Comparison of ENCODE assay signal across 15 cellular contexts in the genomic region with DNA sequence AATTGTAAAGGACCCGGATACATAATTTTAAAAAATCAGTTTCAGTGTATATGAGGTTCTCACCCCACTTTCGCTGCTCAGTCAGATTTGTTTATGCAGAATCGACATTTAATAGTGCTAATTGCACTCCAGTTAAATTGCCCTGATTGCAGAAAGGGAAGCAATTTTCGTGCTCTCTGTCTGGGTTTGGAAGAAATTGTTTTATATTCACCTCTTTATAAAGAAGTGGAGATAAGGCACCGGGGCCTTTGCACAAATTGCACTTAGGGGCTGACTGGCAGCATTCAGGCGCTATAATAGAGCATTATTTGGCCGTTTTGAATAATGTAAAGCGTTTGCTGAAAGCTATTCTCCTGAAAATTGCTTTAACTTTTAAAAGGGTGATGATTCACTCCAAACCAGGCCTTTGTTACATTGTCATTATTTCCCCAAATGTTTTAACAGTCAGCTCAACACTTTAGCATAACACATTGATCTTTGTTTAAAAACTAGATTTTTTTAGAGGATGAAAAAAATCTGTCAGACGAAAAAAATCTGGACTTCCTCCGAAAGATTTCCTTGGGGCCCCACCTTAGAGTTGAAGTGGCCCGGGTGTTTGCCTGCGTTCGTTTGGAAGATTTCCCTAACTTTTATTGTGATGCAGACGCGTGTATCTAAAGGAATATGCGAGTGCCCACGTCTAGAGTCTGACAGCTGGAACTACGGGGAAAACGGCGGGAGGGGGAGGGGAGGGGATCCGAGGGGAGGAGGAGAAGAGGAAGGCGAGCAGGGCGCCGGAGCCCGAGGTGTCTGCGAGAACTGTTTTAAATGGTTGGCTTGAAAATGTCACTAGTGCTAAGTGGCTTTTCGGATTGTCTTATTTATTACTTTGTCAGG. TPM values are rescaled to one million over a fixed set of nuclear protein-coding genes. Genes with fewer than 3 reads are reported as not detected.
DNase-seq lines count a peak whose midpoint lies in the region; ATAC-seq and TF ChIP-seq lines count a peak whose summit lies in the region.
"Had no signal": no experiment of that assay in that cellular context is flagged by ENCODE, and none has a peak within 500 bp of the region (broad histone marks: within the 10 kb centered on the region; RNA-seq: fewer than 3 reads in every experiment).

No MANE protein-coding gene starts in this region.

- H3K9ac ChIP-seq in HUES6 (ENCODE audit: low read length) = no peak overlapping the region

- H3K36me3 Mint-ChIP-seq in WTC11 = no peaks in the 10 kb centered on the region
- no peaks in the 10 kb centered on the region for H3K36me3 Mint-ChIP-seq in naive B cell
- H3K36me3 Mint-ChIP-seq in T-cell = no peaks in the 10 kb centered on the region

- H3K27ac Mint-ChIP-seq in WTC11 (no peak overlapping the region), naive B cell (peak overlapping the region in 4 of 6 donors; percentile 53 to 96 (median 92)), T-cell (peak overlapping the region in 1 of 2 donors; percentile 39)

- H3K4me1 ChIP-seq in DOHH2 (ENCODE audit: control insufficient read depth, low read length) = peaks cover 29% of the 10 kb centered on the region
- peaks cover 61% of the 10 kb centered on the region for H3K4me1 ChIP-seq in HUES6 (ENCODE audit: control insufficient read depth, insufficient read depth, low read length)

- CTCF ChIA-PET in WTC11 (lab: Charles Lee) (interaction anchor here (1.5 kb wide), 1 partner anchor 9 kb away, joined by 6 read pairs; no protein-coding TSS in a partner anchor), T-cell (lab: Charles Lee) (interaction anchor here (0.6 to 1.8 kb wide), 3 partner anchors 9 to 1863 kb away, joined by 7 to 15 read pairs (median 8); no protein-coding TSS in a partner anchor)

- H3K4me3 ChIP-seq in DOHH2 (ENCODE audit: low read length) = peak overlapping the region; percentile 40
- peak overlapping the region; percentile 46 for H3K4me3 ChIP-seq in HUES6 (ENCODE audit: low read depth, low read length)
- H3K4me3 ChIP-seq: gastroesophageal sphincter, right atrium auricular region, vagina had no signal

- DNase-seq in WTC11 (ENCODE audit: low spot score) (peak; percentile 59), naive B cell (no peak), nucleus accumbens (lab: John Stamatoyannopoulos, UW) (no peak), NCI-H446 (lab: John Stamatoyannopoulos, UW) (no peak), T-cell (no peak)
- DNase-seq: activated naive CD4-positive, alpha-beta T cell treated with anti-CD3 and anti-CD28 coated beads, Interleukin-2, amount 50 U/mL, for 16 hours; NCI-H2107 had no signal

- H3K36me3 ChIP-seq in DOHH2 (ENCODE audit: control insufficient read depth, low read length) (no peaks in the 10 kb centered on the region), HUES6 (ENCODE audit: control insufficient read depth, insufficient read depth, low read length) (no peaks in the 10 kb centered on the region)
- H3K36me3 ChIP-seq: gastroesophageal sphincter, right atrium auricular region, vagina had no signal

- POLR2A ChIA-PET in WTC11 (lab: Charles Lee) (no interaction called here), T-cell (lab: Charles Lee) (interaction anchor here in 1 of 2 donors (0.6 kb wide), 1 partner anchor 65 kb away, joined by 4 read pairs; no protein-coding TSS in a partner anchor)

- H3K9me3 ChIP-seq in DOHH2 (ENCODE audit: control insufficient read depth, insufficient read depth, low read length) (no peaks in the 10 kb centered on the region), HUES6 (ENCODE audit: control insufficient read depth, insufficient read depth, low read depth, low read length) (no peaks in the 10 kb centered on the region)
- H3K9me3 ChIP-seq: right atrium auricular region, vagina had no signal

- peak overlapping the region; percentile 52 for H3K4me2 ChIP-seq in DOHH2 (ENCODE audit: low read length)

- no peaks in the 10 kb centered on the region for H3K9me3 Mint-ChIP-seq in WTC11
- H3K9me3 Mint-ChIP-seq in naive B cell = peaks cover 0 to 26% (median 3%) of the 10 kb centered on the region in 7 donors
- no peaks in the 10 kb centered on the region for H3K9me3 Mint-ChIP-seq in T-cell

- no peaks in the 10 kb centered on the region for H4K20me1 ChIP-seq in DOHH2 (ENCODE audit: control insufficient read depth, insufficient read depth, low read depth, low read length)

- H3K27me3 ChIP-seq in DOHH2 (ENCODE audit: control insufficient read depth, low read length) (peaks cover 81% of the 10 kb centered on the region), HUES6 (ENCODE audit: control insufficient read depth, insufficient read depth, low read length) (peaks cover 99% of the 10 kb centered on the region)

- H3K4me1 Mint-ChIP-seq in WTC11 (peaks cover 71% of the 10 kb centered on the region), naive B cell (peaks cover 29 to 50% (median 30%) of the 10 kb centered on the region in 3 donors), T-cell (peaks cover 35 to 52% (median 49%) of the 10 kb centered on the region in 3 donors)

- peaks cover 99% of the 10 kb centered on the region for H3K27me3 Mint-ChIP-seq in WTC11 (ENCODE audit: low read depth)
- peaks cover 61 to 79% (median 77%) of the 10 kb centered on the region in 3 donors for H3K27me3 Mint-ChIP-seq in naive B cell
- H3K27me3 Mint-ChIP-seq in T-cell = peaks cover 76 to 87% of the 10 kb centered on the region in 2 donors

- ATAC-seq in WTC11 (no peak), naive B cell (ENCODE audit: low read depth in 2 of 2) (no peak), HG02981 (IDR thresholded peaks at IDR 0.05; ENCODE audit: unreplicated experiment) (no peak), T-cell (replicated peaks in 1 of 4) (no peak)
- ATAC-seq: gastroesophageal sphincter had no signal

- H3K4me3 Mint-ChIP-seq in WTC11 = peak overlapping the region; percentile 65
- H3K4me3 Mint-ChIP-seq in naive B cell = peak overlapping the region in 5 of 8 donors; percentile 42 to 77 (median 65)
- peak overlapping the region in 1 of 3 donors; percentile 64 for H3K4me3 Mint-ChIP-seq in T-cell

- peaks cover 6% of the 10 kb centered on the region for H3F3A ChIP-seq in DOHH2 (ENCODE audit: control insufficient read depth, insufficient read depth)

- no peaks in the 10 kb centered on the region for H3K79me2 ChIP-seq in DOHH2 (ENCODE audit: control insufficient read depth, low read length)

- no peak overlapping the region for H3K27ac ChIP-seq in DOHH2 (ENCODE audit: low read depth, low read length)
- no peak overlapping the region for H3K27ac ChIP-seq in HUES6 (ENCODE audit: low read depth, low read length)
- H3K27ac ChIP-seq: gastroesophageal sphincter, right atrium auricular region, vagina had no signal

- H3K9me2 ChIP-seq in DOHH2 (replicated peaks; ENCODE audit: control insufficient read depth, low read length) = no peaks in the 10 kb centered on the region

- no peak for TF ChIP-seq CTCF in DOHH2 (IDR thresholded peaks at IDR 0.05; ENCODE audit: low read depth, low read length, poor library complexity, severe bottlenecking)
- TF ChIP-seq CTCF in WTC11 (IDR thresholded peaks at IDR 0.05) = no peak

TF ChIP-seq in WTC11, 78 proteins besides CTCF, POLR2A, EP300 and RAD21:
- TF ChIP-seq SMAD4 (CRISPR knock-in tag; IDR thresholded peaks at IDR 0.05) = no peak
- TF ChIP-seq, protein P1, sequence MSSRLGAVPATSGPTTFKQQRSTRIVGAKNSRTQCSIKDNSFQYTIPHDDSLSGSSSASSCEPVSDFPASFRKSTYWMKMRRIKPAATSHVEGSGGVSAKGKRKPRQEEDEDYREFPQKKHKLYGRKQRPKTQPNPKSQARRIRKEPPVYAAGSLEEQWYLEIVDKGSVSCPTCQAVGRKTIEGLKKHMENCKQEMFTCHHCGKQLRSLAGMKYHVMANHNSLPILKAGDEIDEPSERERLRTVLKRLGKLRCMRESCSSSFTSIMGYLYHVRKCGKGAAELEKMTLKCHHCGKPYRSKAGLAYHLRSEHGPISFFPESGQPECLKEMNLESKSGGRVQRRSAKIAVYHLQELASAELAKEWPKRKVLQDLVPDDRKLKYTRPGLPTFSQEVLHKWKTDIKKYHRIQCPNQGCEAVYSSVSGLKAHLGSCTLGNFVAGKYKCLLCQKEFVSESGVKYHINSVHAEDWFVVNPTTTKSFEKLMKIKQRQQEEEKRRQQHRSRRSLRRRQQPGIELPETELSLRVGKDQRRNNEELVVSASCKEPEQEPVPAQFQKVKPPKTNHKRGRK (CRISPR knock-in tag; IDR thresholded peaks at IDR 0.05; ENCODE audit: borderline replicate concordance) = no peak
- TF ChIP-seq, protein P2, sequence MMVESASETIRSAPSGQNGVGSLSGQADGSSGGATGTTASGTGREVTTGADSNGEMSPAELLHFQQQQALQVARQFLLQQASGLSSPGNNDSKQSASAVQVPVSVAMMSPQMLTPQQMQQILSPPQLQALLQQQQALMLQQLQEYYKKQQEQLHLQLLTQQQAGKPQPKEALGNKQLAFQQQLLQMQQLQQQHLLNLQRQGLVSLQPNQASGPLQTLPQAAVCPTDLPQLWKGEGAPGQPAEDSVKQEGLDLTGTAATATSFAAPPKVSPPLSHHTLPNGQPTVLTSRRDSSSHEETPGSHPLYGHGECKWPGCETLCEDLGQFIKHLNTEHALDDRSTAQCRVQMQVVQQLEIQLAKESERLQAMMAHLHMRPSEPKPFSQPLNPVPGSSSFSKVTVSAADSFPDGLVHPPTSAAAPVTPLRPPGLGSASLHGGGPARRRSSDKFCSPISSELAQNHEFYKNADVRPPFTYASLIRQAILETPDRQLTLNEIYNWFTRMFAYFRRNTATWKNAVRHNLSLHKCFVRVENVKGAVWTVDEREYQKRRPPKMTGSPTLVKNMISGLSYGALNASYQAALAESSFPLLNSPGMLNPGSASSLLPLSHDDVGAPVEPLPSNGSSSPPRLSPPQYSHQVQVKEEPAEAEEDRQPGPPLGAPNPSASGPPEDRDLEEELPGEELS (CRISPR knock-in tag; IDR thresholded peaks at IDR 0.05) = no peak

RNA-seq across cellular contexts. Expression of a gene that starts 2.8 kb away (rescaled TPM):
- total RNA-seq in WTC11 (2021) = 0.07 to 0.21 TPM in 2 of 3 replicates, not detected in the other
- polyA plus RNA-seq in naive B cell (ENCODE audit: low read depth in 6 of 6) = not detected
- total RNA-seq in T-cell = not detected
- total RNA-seq: dermis microvascular lymphatic vessel endothelial cell, gastroesophageal sphincter, HT-29, right atrium auricular region, vagina had no signal
